Comparison of ENCODE assay signal across 8 cellular contexts in genomic region chr15:43510230-43511011, GRCh38. TPM values are rescaled to one million over a fixed set of nuclear protein-coding genes. Genes with fewer than 3 reads are reported as not detected.
A peak's percentile ranks its signal among the peaks of the same experiment; 100 is the strongest.
DNase-seq lines count a peak whose midpoint lies in the region; ATAC-seq and TF ChIP-seq lines count a peak whose summit lies in the region.

No MANE protein-coding gene starts in this region.

- H3K27me3 Mint-ChIP-seq in neural progenitor cell (ENCODE audit: insufficient read depth, low read depth) = peaks cover 4% of the 10 kb centered on the region

- H2AFZ ChIP-seq in MM.1S (ENCODE audit: low read length) = peak overlapping the region; percentile 90
- peak overlapping the region; percentile 52 for H2AFZ ChIP-seq in neural progenitor cell (replicated peaks)

- H3K36me3 ChIP-seq in MM.1S (replicated peaks; ENCODE audit: insufficient read depth, low read length) (no peaks in the 10 kb centered on the region), neural progenitor cell (no peaks in the 10 kb centered on the region), stomach smooth muscle (ENCODE audit: control insufficient read depth in 2 of 2, insufficient read depth in 2 of 2, low read length in 2 of 2) (no peaks in the 10 kb centered on the region)

- H3K4me2 ChIP-seq in MM.1S (ENCODE audit: low read depth, low read length) (peak overlapping the region; percentile 94), neural progenitor cell (peak overlapping the region; percentile 84)

- H3K27me3 ChIP-seq in MM.1S (replicated peaks; ENCODE audit: insufficient read depth, low read length) (peaks cover 12% of the 10 kb centered on the region), foreskin keratinocyte (peaks cover 25% of the 10 kb centered on the region), neural progenitor cell (peaks cover 14% of the 10 kb centered on the region), stomach smooth muscle (ENCODE audit: control insufficient read depth in 1 of 2, insufficient read depth in 2 of 2, low read length in 2 of 2) (no peaks in the 10 kb centered on the region)

- peaks cover 10% of the 10 kb centered on the region for H3K36me3 Mint-ChIP-seq in neural progenitor cell

- H3K9ac ChIP-seq in MM.1S (ENCODE audit: low read length) = peak overlapping the region; percentile 53
- H3K9ac ChIP-seq in neural progenitor cell = no peak overlapping the region
- peak overlapping the region; percentile 81 to 84 for H3K9ac ChIP-seq in stomach smooth muscle (ENCODE audit: low read length in 2 of 2)

- H4K20me1 ChIP-seq in MM.1S (ENCODE audit: insufficient read depth, low read length) (no peaks in the 10 kb centered on the region), neural progenitor cell (ENCODE audit: low read depth) (no peaks in the 10 kb centered on the region)

- H3K79me2 ChIP-seq in MM.1S (ENCODE audit: low read length) (no peaks in the 10 kb centered on the region), neural progenitor cell (ENCODE audit: low read depth) (no peaks in the 10 kb centered on the region)

- H3K9me3 Mint-ChIP-seq in neural progenitor cell = no peaks in the 10 kb centered on the region

- H3F3A ChIP-seq in MM.1S (ENCODE audit: insufficient read depth, low read length) (no peaks in the 10 kb centered on the region), neural progenitor cell (ENCODE audit: low read depth) (peaks cover 27% of the 10 kb centered on the region)

- H3K4me1 ChIP-seq in MM.1S (ENCODE audit: low read length) = peaks cover 7% of the 10 kb centered on the region
- no peaks in the 10 kb centered on the region for H3K4me1 ChIP-seq in foreskin keratinocyte
- peaks cover 27% of the 10 kb centered on the region for H3K4me1 ChIP-seq in neural progenitor cell
- peaks cover 30% of the 10 kb centered on the region for H3K4me1 ChIP-seq in stomach smooth muscle (ENCODE audit: control insufficient read depth, insufficient read depth, low read length)

- DNase-seq in GDM1 (lab: John Stamatoyannopoulos, UW) (peak; percentile 97), HCEC 1CT (peak; percentile 99), MM.1S (peak; percentile 100), SHP77 treated with DMSO at 0.1 percent for 48 hours (lab: John Stamatoyannopoulos, UW) (peak; percentile 98), activated gamma-delta T cell treated with Interleukin-2 at 50 U/mL for 16 hours (peak; percentile 94), foreskin keratinocyte (peak; percentile 83 to 92), neural progenitor cell (ENCODE audit: low spot score) (peak; percentile 100)

- H3K9me3 ChIP-seq in MM.1S (replicated peaks; ENCODE audit: insufficient read depth, low read length) (no peaks in the 10 kb centered on the region), neural progenitor cell (ENCODE audit: low read depth) (no peaks in the 10 kb centered on the region), stomach smooth muscle (ENCODE audit: control insufficient read depth in 2 of 2, low read length in 2 of 2) (no peaks in the 10 kb centered on the region)

- ATAC-seq in foreskin keratinocyte = peak; percentile 97

- no peak for TF ChIP-seq CTCF in MM.1S (IDR thresholded peaks at IDR 0.05; ENCODE audit: low read length)
- TF ChIP-seq CTCF in foreskin keratinocyte (conservative IDR thresholded peaks at IDR 0.05) = no peak
- peak; percentile 39 for TF ChIP-seq CTCF in neural progenitor cell (IDR thresholded peaks at IDR 0.05)

- H3K4me1 Mint-ChIP-seq in neural progenitor cell = peaks cover 66% of the 10 kb centered on the region

- H3K27ac ChIP-seq in MM.1S (ENCODE audit: low read length) (peak overlapping the region; percentile 26; the same call in 1 of the 2 replicates), foreskin keratinocyte (no peak overlapping the region), neural progenitor cell (peak overlapping the region; percentile 72), stomach smooth muscle (ENCODE audit: low read length) (peak overlapping the region; percentile 87)

- peak overlapping the region; percentile 97 for H3K27ac Mint-ChIP-seq in neural progenitor cell

- H3K4me3 ChIP-seq in MM.1S (ENCODE audit: low read length) = peak overlapping the region; percentile 66
- H3K4me3 ChIP-seq in neural progenitor cell = peak overlapping the region; percentile 63
- H3K4me3 ChIP-seq in stomach smooth muscle (ENCODE audit: low read length in 2 of 2) = peak overlapping the region; percentile 90 to 97

- peak overlapping the region; percentile 90 for H3K4me3 Mint-ChIP-seq in neural progenitor cell

- H3K9me2 ChIP-seq in MM.1S (replicated peaks; ENCODE audit: insufficient read depth, low read length) = no peaks in the 10 kb centered on the region

RNA-seq across cellular contexts. Expression of gene MAP1A, which starts 7.0 kb away (rescaled TPM):
- total RNA-seq in foreskin keratinocyte = 0.24 and 0.28 TPM in 2 replicates
- 0.04 and 0.08 TPM in 2 replicates for polyA plus RNA-seq in foreskin keratinocyte
- 4.0 and 8.2 TPM in 2 replicates for total RNA-seq in neural progenitor cell (ENCODE audit: low replicate concordance)

RNA-seq across cellular contexts. Expression of gene TP53BP1, which starts 17.5 kb away (rescaled TPM):
- total RNA-seq in foreskin keratinocyte (31.5 and 33.0 TPM in 2 replicates), neural progenitor cell (ENCODE audit: low replicate concordance) (66.5 and 73.5 TPM in 2 replicates)
- 13.1 and 13.3 TPM in 2 replicates for polyA plus RNA-seq in foreskin keratinocyte
